ENCODE assay signal across 15 cellular contexts in genomic region chr18:4524096-4524495, GRCh38.
DNase-seq lines count a peak whose midpoint lies in the region; ATAC-seq and TF ChIP-seq lines count a peak whose summit lies in the region.
"Had no signal": no experiment of that assay in that cellular context is flagged by ENCODE, and none has a peak within 500 bp of the region (broad histone marks: within the 10 kb centered on the region; RNA-seq: fewer than 3 reads in every experiment).

No MANE protein-coding gene starts in this region.

- no peaks in the 10 kb centered on the region for H3K4me1 ChIP-seq in H9 (ENCODE audit: insufficient read depth, low read length)
- H3K4me1 ChIP-seq: BE2C had no signal

- no peak overlapping the region for H4K5ac ChIP-seq in H9 (ENCODE audit: insufficient read length, low read depth, low read length)

- no peak for DNase-seq in H9
- DNase-seq in WTC11 (ENCODE audit: low spot score), result no peak
- peak; percentile 18 for DNase-seq in iPS-NIHi11 (ENCODE audit: low spot score)
- no peak for DNase-seq in SW480 (ENCODE audit: low spot score)
- no peak for DNase-seq in LoVo (ENCODE audit: low spot score)
- DNase-seq in kidney tubule cell (ENCODE audit: low spot score), result no peak
- DNase-seq: BE2C; CD4-positive, alpha-beta memory T cell; DMS79; GOT3 had no signal

- H4K20me1 ChIP-seq in H9 (ENCODE audit: control insufficient read depth, insufficient read depth, insufficient read length), result no peaks in the 10 kb centered on the region

- no peak overlapping the region for H2BK15ac ChIP-seq in H9 (ENCODE audit: low read depth, low read length)

- no peak overlapping the region for H2AK5ac ChIP-seq in H9 (ENCODE audit: insufficient read length, low read length)

- H2BK5ac ChIP-seq in H9 (ENCODE audit: insufficient read length, low read length), result no peak overlapping the region

- no peak overlapping the region for H3K9ac ChIP-seq in H9 (ENCODE audit: extremely low read depth, insufficient read length, low read length)

- H3K23ac ChIP-seq in H9 (ENCODE audit: insufficient read length, low read depth, low read length), result no peak overlapping the region

- no peak overlapping the region for H2BK120ac ChIP-seq in H9 (ENCODE audit: low read depth, low read length, poor library complexity, severe bottlenecking)

- ATAC-seq in WTC11 (peak; percentile 82), GM18511 (IDR thresholded peaks at IDR 0.05; ENCODE audit: unreplicated experiment) (no peak)
- ATAC-seq: GM12878, HCT116 had no signal

- no peak overlapping the region for H3K4me2 ChIP-seq in H9 (ENCODE audit: insufficient read depth, insufficient read length, low read length)

- no peak overlapping the region for H3K18ac ChIP-seq in H9 (ENCODE audit: insufficient read length, low read depth, low read length)

- H3K36me3 Mint-ChIP-seq in H9 (ENCODE audit: insufficient read depth in 1 of 3, low read depth in 3 of 3) (no peaks in the 10 kb centered on the region; a peak in 1 of 7 replicates), WTC11 (no peaks in the 10 kb centered on the region)
- H3K36me3 Mint-ChIP-seq: CD4-positive, alpha-beta memory T cell had no signal

- peak; percentile 58 for TF ChIP-seq CTCF in H9 (conservative IDR thresholded peaks at IDR 0.05)
- no peak for TF ChIP-seq CTCF in WTC11 (IDR thresholded peaks at IDR 0.05)

- H2BK12ac ChIP-seq in H9 (ENCODE audit: insufficient read length, low read depth, low read length), result no peak overlapping the region

- H2BK20ac ChIP-seq in H9 (ENCODE audit: low read depth, low read length, poor library complexity, severe bottlenecking), result no peak overlapping the region

- no peak overlapping the region for H3T11ph ChIP-seq in H9 (ENCODE audit: low read length)

- no peak overlapping the region for H3K56ac ChIP-seq in H9 (ENCODE audit: insufficient read length, low read depth, low read length)

- H3K27me3 ChIP-seq in H9 (ENCODE audit: insufficient read depth, low read length), result no peaks in the 10 kb centered on the region
- H3K27me3 ChIP-seq: BE2C had no signal

- H3K4ac ChIP-seq in H9 (ENCODE audit: low read depth, low read length), result no peak overlapping the region

- POLR2A ChIA-PET in WTC11 (lab: Charles Lee), result no interaction called here

- no peak overlapping the region for H2AFZ ChIP-seq in H9 (ENCODE audit: low read length)

- no peak overlapping the region for H3K4me3 Mint-ChIP-seq in H9
- no peak overlapping the region for H3K4me3 Mint-ChIP-seq in WTC11
- H3K4me3 Mint-ChIP-seq: CD4-positive, alpha-beta memory T cell had no signal

- CTCF ChIA-PET in WTC11 (lab: Charles Lee), result interaction anchor here (0.6 kb wide), 1 partner anchor 655 kb away, joined by 3 read pairs; no protein-coding TSS in a partner anchor

- H3K4me1 Mint-ChIP-seq in H9 (peaks cover 6 to 7% of the 10 kb centered on the region in 2 experiments), WTC11 (peaks cover 7% of the 10 kb centered on the region)
- H3K4me1 Mint-ChIP-seq: CD4-positive, alpha-beta memory T cell had no signal

- H3K9me3 ChIP-seq in H9 (ENCODE audit: control insufficient read depth, low read depth, low read length), result no peaks in the 10 kb centered on the region
- H3K9me3 ChIP-seq: BE2C had no signal

- H3K27me3 Mint-ChIP-seq in H9 (ENCODE audit: low read depth), result no peaks in the 10 kb centered on the region
- no peaks in the 10 kb centered on the region for H3K27me3 Mint-ChIP-seq in WTC11 (ENCODE audit: low read depth)
- H3K27me3 Mint-ChIP-seq: CD4-positive, alpha-beta memory T cell had no signal

- no peak overlapping the region for H3K14ac ChIP-seq in H9 (ENCODE audit: insufficient read depth, low read length)

- no peaks in the 10 kb centered on the region for H3K79me2 ChIP-seq in H9 (ENCODE audit: insufficient read depth, low read length)

- H4K8ac ChIP-seq in H9 (replicated peaks; ENCODE audit: insufficient read length, low read depth, low read length), result no peak overlapping the region

- H3K27ac Mint-ChIP-seq in H9 (no peak overlapping the region), WTC11 (no peak overlapping the region)
- H3K27ac Mint-ChIP-seq: CD4-positive, alpha-beta memory T cell had no signal

- no peak overlapping the region for H3K27ac ChIP-seq in H9 (ENCODE audit: insufficient read length, low read depth, low read length)
- H3K27ac ChIP-seq: C4-2B, HL-60 had no signal

- H3K9me3 Mint-ChIP-seq in H9, result peaks cover 0 to 3% of the 10 kb centered on the region in 2 experiments; a peak in 2 of 5 replicates
- peaks cover 4% of the 10 kb centered on the region; the same call in 1 of the 2 replicates for H3K9me3 Mint-ChIP-seq in WTC11

- no CpG with 5 or more reads among the region's 4 CpGs for WGBS in H9 (ENCODE audit: extremely low coverage, insufficient read length, low lambda C conversion rate)

- no peaks in the 10 kb centered on the region for H3K23me2 ChIP-seq in H9 (ENCODE audit: insufficient read length, low read depth, low read length, poor library complexity, severe bottlenecking)

- no peaks in the 10 kb centered on the region for H3K79me1 ChIP-seq in H9 (ENCODE audit: insufficient read depth, low read depth, low read length, poor library complexity, severe bottlenecking)

- no peak overlapping the region for H4K91ac ChIP-seq in H9 (ENCODE audit: insufficient read length, low read depth, low read length)

TF ChIP-seq in WTC11, 78 proteins besides CTCF, POLR2A, EP300 and RAD21 (continues in another document):
- TF ChIP-seq TP53 (CRISPR knock-in tag; IDR thresholded peaks at IDR 0.05), result no peak
- no peak for TF ChIP-seq NR3C1 (CRISPR knock-in tag; conservative IDR thresholded peaks at IDR 0.05; ENCODE audit: low read depth)
- no peak for TF ChIP-seq ZNF425 (CRISPR knock-in tag; conservative IDR thresholded peaks at IDR 0.05)
- no peak for TF ChIP-seq TCF7 (CRISPR knock-in tag; IDR thresholded peaks at IDR 0.05; ENCODE audit: low read depth)
- no peak for TF ChIP-seq ZNF219 (CRISPR knock-in tag; IDR thresholded peaks at IDR 0.05; ENCODE audit: borderline replicate concordance)
- TF ChIP-seq ZNF263 (CRISPR knock-in tag; IDR thresholded peaks at IDR 0.05; ENCODE audit: low read depth), result no peak
- TF ChIP-seq ESRRA (CRISPR knock-in tag; IDR thresholded peaks at IDR 0.05; ENCODE audit: borderline replicate concordance), result no peak
- no peak for TF ChIP-seq ZNF532 (CRISPR knock-in tag; IDR thresholded peaks at IDR 0.05; ENCODE audit: borderline replicate concordance)
- TF ChIP-seq NR1H2 (CRISPR knock-in tag; IDR thresholded peaks at IDR 0.05), result no peak
- no peak for TF ChIP-seq SMAD4 (CRISPR knock-in tag; IDR thresholded peaks at IDR 0.05)
- no peak for TF ChIP-seq FOXP1 (CRISPR knock-in tag; IDR thresholded peaks at IDR 0.05; ENCODE audit: borderline replicate concordance)
- TF ChIP-seq OVOL2 (CRISPR knock-in tag; IDR thresholded peaks at IDR 0.05; ENCODE audit: borderline replicate concordance), result no peak
- TF ChIP-seq ZNF671 (CRISPR knock-in tag; IDR thresholded peaks at IDR 0.05), result no peak
- no peak for TF ChIP-seq FOXK1 (CRISPR knock-in tag; IDR thresholded peaks at IDR 0.05)
- TF ChIP-seq ETV6 (CRISPR knock-in tag; IDR thresholded peaks at IDR 0.05), result no peak
- no peak for TF ChIP-seq CREB1 (CRISPR knock-in tag; IDR thresholded peaks at IDR 0.05)
- TF ChIP-seq ZBTB21 (CRISPR knock-in tag; IDR thresholded peaks at IDR 0.05; ENCODE audit: borderline replicate concordance), result no peak
